Comparison of ENCODE assay signal across 8 cellular contexts in the genomic region with DNA sequence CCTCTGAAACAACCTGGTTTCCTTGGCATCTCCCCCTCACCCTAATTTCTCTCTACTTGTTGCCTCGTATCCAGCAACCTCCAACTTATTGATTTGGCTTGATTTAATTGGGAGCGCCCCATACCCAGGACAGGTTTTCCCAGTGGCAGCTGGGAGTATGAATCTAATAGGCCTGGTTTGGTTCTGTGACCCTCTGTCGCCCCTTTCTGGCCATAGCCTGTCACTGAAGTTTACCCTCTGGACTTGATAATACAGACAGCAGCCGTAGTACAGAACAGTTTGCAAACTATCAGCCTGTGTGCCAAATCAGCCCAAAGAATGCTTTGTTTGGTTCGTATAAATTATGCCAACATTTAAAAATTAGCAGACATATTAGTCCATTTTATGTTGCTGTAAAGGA.
DNase-seq lines count a peak whose midpoint lies in the region; ATAC-seq and TF ChIP-seq lines count a peak whose summit lies in the region.

No MANE protein-coding gene starts in this region.

- H3K27ac Mint-ChIP-seq in GM23338, result peak overlapping the region; percentile 84
- H3K27ac Mint-ChIP-seq in brain, result peak overlapping the region in 2 of 5 experiments; percentile 36 to 67

- H3K56ac ChIP-seq in mesendoderm (ENCODE audit: low read length), result no peak overlapping the region

- H2BK15ac ChIP-seq in mesendoderm (replicated peaks; ENCODE audit: low read depth), result no peak overlapping the region

- H3K4ac ChIP-seq in mesendoderm (ENCODE audit: low read depth, low read length), result no peak overlapping the region

- DNase-seq in D341Med (ENCODE audit: low spot score) (peak; percentile 76), GM23338 (ENCODE audit: low spot score) (peak; percentile 88), NCI-H1092 treated with DMSO at 0.1 percent for 48 hours (lab: John Stamatoyannopoulos, UW) (peak; percentile 54), mesendoderm (peak; percentile 70), NCI-H345 (lab: John Stamatoyannopoulos, UW) (no peak)

- H3K4me3 Mint-ChIP-seq in GM23338 (no peak overlapping the region), brain (no peak overlapping the region)

- H3K4me1 Mint-ChIP-seq in GM23338 (peaks cover 73% of the 10 kb centered on the region), brain (peaks cover 59% of the 10 kb centered on the region)

- ATAC-seq in GM23338 (peak; percentile 83), GM19452 (IDR thresholded peaks at IDR 0.05; ENCODE audit: unreplicated experiment) (no peak), GM19467 (IDR thresholded peaks at IDR 0.05; ENCODE audit: unreplicated experiment) (no peak)

- no peak overlapping the region for H2BK5ac ChIP-seq in mesendoderm (ENCODE audit: low read length)

- H3K27me3 ChIP-seq in GM23338 (ENCODE audit: insufficient read depth), result no peaks in the 10 kb centered on the region
- no peaks in the 10 kb centered on the region for H3K27me3 ChIP-seq in mesendoderm (ENCODE audit: insufficient read depth, low read length, poor library complexity)

- H3K79me2 ChIP-seq in GM23338 (replicated peaks; ENCODE audit: insufficient read depth) (no peaks in the 10 kb centered on the region), mesendoderm (ENCODE audit: control insufficient read depth, insufficient read depth, low read length) (no peaks in the 10 kb centered on the region)

- H3K9me3 Mint-ChIP-seq in GM23338 (no peaks in the 10 kb centered on the region), brain (no peaks in the 10 kb centered on the region)

- H3K4me1 ChIP-seq in GM23338 (ENCODE audit: insufficient read depth) (peaks cover 37% of the 10 kb centered on the region), mesendoderm (ENCODE audit: control insufficient read depth, low read depth, low read length) (peaks cover 2% of the 10 kb centered on the region)

- H4K8ac ChIP-seq in mesendoderm (ENCODE audit: low read depth, low read length), result no peak overlapping the region

- no peak overlapping the region for H2BK120ac ChIP-seq in mesendoderm (ENCODE audit: low read depth, low read length)

- H3K9ac ChIP-seq in mesendoderm (ENCODE audit: low read length), result no peak overlapping the region

- H3K27ac ChIP-seq in GM23338 (ENCODE audit: low read depth), result no peak overlapping the region
- no peak overlapping the region for H3K27ac ChIP-seq in mesendoderm (ENCODE audit: low read depth, low read length)

- no peak overlapping the region for H4K5ac ChIP-seq in mesendoderm (ENCODE audit: low read length)

- H3K18ac ChIP-seq in mesendoderm (ENCODE audit: low read length), result no peak overlapping the region

- H3K79me1 ChIP-seq in mesendoderm (ENCODE audit: low read length), result no peaks in the 10 kb centered on the region

- WGBS in mesendoderm (ENCODE audit: extremely low coverage, insufficient coverage, low lambda C conversion rate), result no CpG with 5 or more reads among the region's 5 CpGs

- no peak overlapping the region for H2AK5ac ChIP-seq in mesendoderm (ENCODE audit: low read length)

- TF ChIP-seq CTCF in GM23338 (conservative IDR thresholded peaks at IDR 0.05; ENCODE audit: low read depth in 2 of 2) (peak; percentile 89 to 95), brain (conservative IDR thresholded peaks at IDR 0.05) (peak; percentile 62 to 74)

- H3K9me2 ChIP-seq in GM23338 (ENCODE audit: insufficient read depth), result no peaks in the 10 kb centered on the region

- no peak overlapping the region for H3K23ac ChIP-seq in mesendoderm (ENCODE audit: low read length)

- no peaks in the 10 kb centered on the region for H3F3A ChIP-seq in GM23338 (replicated peaks; ENCODE audit: low read depth)

- H3K36me3 ChIP-seq in GM23338 (ENCODE audit: insufficient read depth) (no peaks in the 10 kb centered on the region), mesendoderm (ENCODE audit: control insufficient read depth, insufficient read depth, low read length) (no peaks in the 10 kb centered on the region)

- H2AFZ ChIP-seq in GM23338, result no peak overlapping the region

- H3K4me3 ChIP-seq in GM23338, result no peak overlapping the region
- no peak overlapping the region for H3K4me3 ChIP-seq in mesendoderm (ENCODE audit: low read length)

- no peak overlapping the region for H3K4me2 ChIP-seq in GM23338
- no peak overlapping the region for H3K4me2 ChIP-seq in mesendoderm (ENCODE audit: low read length)

- H3K27me3 Mint-ChIP-seq in GM23338 (ENCODE audit: insufficient read depth, low read depth, poor library complexity) (peaks cover 3% of the 10 kb centered on the region), brain (no peaks in the 10 kb centered on the region)

- H3K36me3 Mint-ChIP-seq in GM23338 (ENCODE audit: low read depth) (no peaks in the 10 kb centered on the region), brain (no peaks in the 10 kb centered on the region)

- H4K20me1 ChIP-seq in GM23338 (replicated peaks; ENCODE audit: insufficient read depth), result no peaks in the 10 kb centered on the region

TF ChIP-seq in GM23338, 12 proteins besides CTCF, POLR2A, EP300 and RAD21:
- TF ChIP-seq ZNF331 (CRISPR knock-in tag; IDR thresholded peaks at IDR 0.05; ENCODE audit: low read depth) (no peak), ZNF114 (CRISPR knock-in tag; IDR thresholded peaks at IDR 0.05) (peak; percentile 62; the same call in 1 of the 2 replicates)
